In genomic region chr9:95518026-95518425, GRCh38 we compare ENCODE assay signal across 26 cellular contexts.
"Had no signal": no experiment of that assay in that cellular context is flagged by ENCODE, and none has a peak within 500 bp of the region (broad histone marks: within the 10 kb centered on the region; RNA-seq: fewer than 3 reads in every experiment).

No MANE protein-coding gene starts in this region.

- ATAC-seq: activated T-cell treated with anti-CD3 and anti-CD28 coated beads, Interleukin-2, amount 50 U/mL, for 72 hours; gastroesophageal sphincter; WTC11 had no signal

- H3K27ac ChIP-seq: epithelial cell of prostate had no signal

- FAIRE-seq: astrocyte, colon, endometrium, endothelial cell of umbilical vein had no signal

- DNase-seq: activated CD4-positive, alpha-beta memory T cell treated with anti-CD3 and anti-CD28 coated beads, Interleukin-2, amount 10 ng/mL, durations not matched to agents 7 days and 5 days; activated CD4-positive, alpha-beta T cell treated with anti-CD3 and anti-CD28 coated beads for 1 hour; activated CD4-positive, alpha-beta T cell treated with anti-CD3 and anti-CD28 coated beads for 4 hours; activated CD4-positive, alpha-beta T cell treated with anti-CD3 and anti-CD28 coated beads, Interleukin-2, amount 10 ng/mL, durations not matched to agents 7 days and 5 days; activated CD4-positive, alpha-beta T cell treated with anti-CD3 and anti-CD28 coated beads, Interleukin-2, amount 50 U/mL, for 4 hours; activated effector memory CD4-positive, alpha-beta T cell treated with Interleukin-2 at 50 U/mL for 16 hours; activated gamma-delta T cell treated with Interleukin-2 at 50 U/mL for 16 hours; activated naive CD4-positive, alpha-beta T cell treated with anti-CD3 and anti-CD28 coated beads, Interleukin-2, amount 50 U/mL, for 16 hours; activated naive CD4-positive, alpha-beta T cell treated with Interleukin-2 at 50 U/mL for 16 hours; activated T-cell treated with anti-CD3 and anti-CD28 coated beads for 4 hours; activated T-cell treated with anti-CD3 and anti-CD28 coated beads, Interleukin-2, amount 50 U/mL, for 24 hours; activated T-cell treated with anti-CD3 and anti-CD28 coated beads, Interleukin-2, amount 50 U/mL, for 72 hours; amniotic stem cell; cortex of kidney; effector CD8-positive, alpha-beta T cell; esophagus squamous epithelium; foreskin melanocyte; T-helper 2 cell had no signal

- H3K36me3 ChIP-seq: esophagus squamous epithelium, gastroesophageal sphincter had no signal

- H3K36me3 Mint-ChIP-seq: activated naive CD8-positive, alpha-beta T cell; WTC11 had no signal

- H3K9me3 ChIP-seq: gastroesophageal sphincter had no signal

- H3K9me3 Mint-ChIP-seq: activated CD4-positive, alpha-beta T cell treated with anti-CD3 and anti-CD28 coated beads, Interleukin-2, amount 10 ng/mL, durations not matched to agents 7 days and 5 days; WTC11 had no signal

- H3K4me3 Mint-ChIP-seq: activated CD4-positive, alpha-beta T cell treated with anti-CD3 and anti-CD28 coated beads, Interleukin-2, amount 10 ng/mL, durations not matched to agents 7 days and 5 days had no signal

- H3K27ac Mint-ChIP-seq: activated CD4-positive, alpha-beta memory T cell treated with anti-CD3 and anti-CD28 coated beads, Interleukin-2, amount 10 ng/mL, durations not matched to agents 7 days and 5 days; activated CD4-positive, alpha-beta T cell treated with anti-CD3 and anti-CD28 coated beads, Interleukin-2, amount 10 ng/mL, durations not matched to agents 7 days and 5 days; activated naive CD8-positive, alpha-beta T cell; activated T-cell treated with anti-CD3 and anti-CD28 coated beads, Interleukin-2, amount 50 U/mL, for 24 hours; activated T-cell treated with anti-CD3 and anti-CD28 coated beads, Interleukin-2, amount 50 U/mL, for 72 hours; WTC11 had no signal

- H3K27me3 Mint-ChIP-seq: activated naive CD8-positive, alpha-beta T cell had no signal
